ENCODE assay signal across 8 cellular contexts in genomic region chr1:21534674-21535378, GRCh38. TPM values are rescaled to one million over a fixed set of nuclear protein-coding genes. Genes with fewer than 3 reads are reported as not detected.
DNase-seq lines count a peak whose midpoint lies in the region; ATAC-seq and TF ChIP-seq lines count a peak whose summit lies in the region.

No MANE protein-coding gene starts in this region.

- H3K4me1 ChIP-seq in GM23248 (ENCODE audit: insufficient read depth) (peaks cover 8% of the 10 kb centered on the region), breast epithelium (peaks cover 0 to 9% of the 10 kb centered on the region in 2 donors), sigmoid colon (no peaks in the 10 kb centered on the region)

- H3K27me3 ChIP-seq in GM23248 (replicated peaks; ENCODE audit: insufficient read depth) = peaks cover 51% of the 10 kb centered on the region
- H3K27me3 ChIP-seq in breast epithelium = no peaks in the 10 kb centered on the region
- H3K27me3 ChIP-seq in sigmoid colon = peaks cover 0 to 5% (median 0%) of the 10 kb centered on the region in 3 donors

- H3K27me3 Mint-ChIP-seq in mesothelial cell of epicardium (ENCODE audit: low read depth) = peaks cover 6% of the 10 kb centered on the region

- H3K27ac ChIP-seq in GM23248 (no peak overlapping the region), breast epithelium (peak overlapping the region; percentile 50 to 85), sigmoid colon (no peak overlapping the region)

- TF ChIP-seq POLR2A in breast epithelium (IDR thresholded peaks at IDR 0.05) (no peak), GM18505 (IDR thresholded peaks at IDR 0.05; ENCODE audit: borderline replicate concordance, extremely low read depth, insufficient read depth, insufficient read length) (no peak), sigmoid colon (IDR thresholded peaks at IDR 0.05) (no peak)

- H3K4me2 ChIP-seq in GM23248 (ENCODE audit: unreplicated experiment) = no peak overlapping the region

- H3K4me3 ChIP-seq in GM23248 (no peak overlapping the region), breast epithelium (no peak overlapping the region), sigmoid colon (no peak overlapping the region)

- ATAC-seq in GM18502 (IDR thresholded peaks at IDR 0.05; ENCODE audit: poor library complexity, unreplicated experiment) = no peak
- no peak for ATAC-seq in GM18505 (IDR thresholded peaks at IDR 0.05; ENCODE audit: unreplicated experiment)

- 71 to 72% methylated on average over 11 of the region's 11 CpGs for WGBS in GM23248 (ENCODE audit: low coverage in 1 of 2, low lambda C conversion rate in 2 of 2, missing lambda C conversion rate in 2 of 2), 2 experiments
- 47 to 54% methylated on average over 11 of the region's 11 CpGs for WGBS in sigmoid colon, 2 donors

- H3K4me3 Mint-ChIP-seq in mesothelial cell of epicardium = no peak overlapping the region

- H3F3A ChIP-seq in GM23248 (ENCODE audit: insufficient read depth) = no peaks in the 10 kb centered on the region

- peaks cover 4% of the 10 kb centered on the region for H3K4me1 Mint-ChIP-seq in mesothelial cell of epicardium

- DNase-seq in COLO668 (lab: John Stamatoyannopoulos, UW; ENCODE audit: unreplicated experiment) (peak; percentile 44), GM23248 (peak; percentile 28), NCI-H82 treated with DMSO at 0.1 percent for 48 hours (lab: John Stamatoyannopoulos, UW; ENCODE audit: unreplicated experiment) (peak; percentile 54), breast epithelium (ENCODE audit: low spot score in 2 of 2) (peak in 1 of 2 donors; percentile 44), mesothelial cell of epicardium (ENCODE audit: low spot score in 2 of 2, unreplicated experiment in 2 of 2) (no peak), sigmoid colon (no peak)

- no peaks in the 10 kb centered on the region for H3K36me3 Mint-ChIP-seq in mesothelial cell of epicardium

- H3K9me3 ChIP-seq in GM23248 (ENCODE audit: low read depth) (no peaks in the 10 kb centered on the region), breast epithelium (no peaks in the 10 kb centered on the region), sigmoid colon (no peaks in the 10 kb centered on the region)

- no peaks in the 10 kb centered on the region for H4K20me1 ChIP-seq in GM23248 (ENCODE audit: insufficient read depth)

- TF ChIP-seq CTCF in breast epithelium (IDR thresholded peaks at IDR 0.05) (peak; percentile 34 to 65 (median 38)), mesothelial cell of epicardium (IDR thresholded peaks at IDR 0.05; ENCODE audit: unreplicated experiment) (peak; percentile 23), sigmoid colon (IDR thresholded peaks at IDR 0.05) (no peak)

- H3K9me2 ChIP-seq in GM23248 (ENCODE audit: insufficient read depth) = no peaks in the 10 kb centered on the region

- H3K9ac ChIP-seq in GM23248 = no peak overlapping the region

- no peak overlapping the region for H3K27ac Mint-ChIP-seq in mesothelial cell of epicardium

- H3K36me3 ChIP-seq in GM23248 (ENCODE audit: low read depth) (no peaks in the 10 kb centered on the region), breast epithelium (no peaks in the 10 kb centered on the region), sigmoid colon (no peaks in the 10 kb centered on the region)

- in situ Hi-C loops in GM23248 (cut with MboI) = no loop called here

- intact Hi-C loops in breast epithelium (cut with DNase I; ENCODE audit: low total_unique reads) (no loop called here), sigmoid colon (cut with DNase I) (no loop called here)

- H3K79me2 ChIP-seq in GM23248 (ENCODE audit: insufficient read depth) = no peaks in the 10 kb centered on the region

- no peaks in the 10 kb centered on the region for H3K9me3 Mint-ChIP-seq in mesothelial cell of epicardium

- no peak overlapping the region for H2AFZ ChIP-seq in GM23248

- TF ChIP-seq EP300 in sigmoid colon (IDR thresholded peaks at IDR 0.05) = no peak

RNA-seq across cellular contexts. Expression of gene ALPL, which starts 25.6 kb away (rescaled TPM):
- not detected in 2 replicates for total RNA-seq in GM23248 (2014; rRNA removed; shearing (Covaris generic))
- polyA plus RNA-seq in GM23248 (2016; fragmentation: Nextera tagmentation; extraction: Ambion mirVana) (0.35 and 0.95 TPM in 2 replicates), sigmoid colon (1 to 10 TPM; 2.1 to 7.8 (median 4.1) TPM)
- total RNA-seq in breast epithelium (10 to 100 TPM in 2 of 3 donors, 1 to 10 TPM in 1; 2.9 to 98.0 (median 17.4) TPM), mesothelial cell of epicardium (0.59 to 1.2 TPM (median 0.89 TPM) in 3 replicates), sigmoid colon (1 to 10 TPM in 2 of 4 donors, under 1 TPM in 2; 0.36 to 4.7 (median 1.4) TPM)

Comparison
In these comparisons a context has a peak if more than half of its experiments do, and no peak if none do; other contexts are left out.
1. DNase-seq: peak in COLO668 (single experiment), GM23248 (single experiment) and NCI-H82 treated with DMSO at 0.1 percent for 48 hours (single experiment); none in mesothelial cell of epicardium (0 of 2) and sigmoid colon (single experiment).
2. H3K27ac ChIP-seq: peak in breast epithelium (2 of 2); none in GM23248 (single experiment) and sigmoid colon (0 of 4).
3. CTCF ChIP-seq: peak in breast epithelium (3 of 3) and mesothelial cell of epicardium (single experiment); none in sigmoid colon (0 of 4).